ENCODE assay signal across 8 cellular contexts in the genomic region with DNA sequence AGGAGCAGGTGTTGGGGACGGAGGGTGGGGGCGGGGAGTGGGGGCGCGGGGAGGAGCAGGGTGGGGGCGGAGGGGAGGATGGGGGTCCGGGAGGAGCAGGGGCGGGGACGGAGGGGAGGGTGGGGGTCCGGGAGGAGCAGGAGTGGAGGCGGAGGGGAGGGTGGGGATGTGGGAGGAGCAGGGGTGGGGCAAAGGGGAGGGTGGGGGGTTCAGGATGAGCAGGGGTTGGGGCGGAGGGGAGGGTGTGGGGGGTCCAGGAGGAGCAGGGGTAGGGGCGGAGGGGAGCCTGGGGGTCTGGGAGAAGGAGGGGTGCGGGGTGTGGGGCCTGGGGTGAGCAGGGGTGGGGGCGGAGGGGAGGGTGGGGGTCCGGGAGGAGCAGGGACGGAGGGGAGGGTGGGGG. TPM values are rescaled to one million over a fixed set of nuclear protein-coding genes. Genes with fewer than 3 reads are reported as not detected.
DNase-seq lines count a peak whose midpoint lies in the region; ATAC-seq and TF ChIP-seq lines count a peak whose summit lies in the region.

No MANE protein-coding gene starts in this region.

- H3K27me3 ChIP-seq in RWPE2 (ENCODE audit: insufficient read depth, poor library complexity, severe bottlenecking), result no peaks in the 10 kb centered on the region

- H3K9me3 ChIP-seq in RWPE2 (ENCODE audit: severe bottlenecking), result no peaks in the 10 kb centered on the region

- H3K4me3 ChIP-seq in RWPE2 (ENCODE audit: severe bottlenecking) (no peak overlapping the region), fibroblast of pulmonary artery (replicated peaks; ENCODE audit: low read depth, low read length) (no peak overlapping the region)

- H3K36me3 ChIP-seq in RWPE2 (ENCODE audit: low read depth), result no peaks in the 10 kb centered on the region

- peaks cover 12% of the 10 kb centered on the region for H3K4me1 ChIP-seq in RWPE2 (ENCODE audit: insufficient read depth, poor library complexity, severe bottlenecking)

- peak overlapping the region; percentile 33 for H3K27ac ChIP-seq in RWPE2 (ENCODE audit: poor library complexity, severe bottlenecking)

- DNase-seq in activated CD8-positive, alpha-beta memory T cell treated with anti-CD3 and anti-CD28 coated beads, Interleukin-2, amount 50 U/mL, for 4 hours, result peak; percentile 51
- no peak for DNase-seq in activated CD8-positive, alpha-beta memory T cell treated with anti-CD3 and anti-CD28 coated beads for 24 hours
- DNase-seq in RWPE2 (ENCODE audit: low spot score) (no peak), fibroblast of pulmonary artery (ENCODE audit: low read depth) (peak; percentile 54), HT-29 (ENCODE audit: low spot score) (no peak), anterior cingulate cortex (lab: John Stamatoyannopoulos, UW) (no peak)
- DNase-seq in stimulated activated naive CD4-positive, alpha-beta T cell treated with Interleukin-2 at 50 U/mL for 16 hours (lab: John Stamatoyannopoulos, UW), result peak; percentile 62

- TF ChIP-seq CTCF in RWPE2 (IDR thresholded peaks at IDR 0.05; ENCODE audit: poor library complexity, severe bottlenecking) (no peak), fibroblast of pulmonary artery (IDR thresholded peaks at IDR 0.05; ENCODE audit: low read length, missing control alignments) (no peak)

- ATAC-seq in RWPE2 (ENCODE audit: low read depth), result no peak
- no peak for ATAC-seq in GM21717 (IDR thresholded peaks at IDR 0.05; ENCODE audit: unreplicated experiment)

RNA-seq across cellular contexts. Expression of a gene that starts 17.1 kb away (rescaled TPM):
- total RNA-seq in HT-29 (2014; rRNA removed; shearing (Covaris generic)), result 70.4 and 75.0 TPM in 2 replicates

RNA-seq across cellular contexts. Expression of a gene that starts 17.3 kb away (rescaled TPM):
- 17.9 and 27.1 TPM in 2 replicates for total RNA-seq in HT-29 (2014; rRNA removed; shearing (Covaris generic))

RNA-seq across cellular contexts. Expression of a gene that starts 25.0 kb away (rescaled TPM):
- 161 and 183 TPM in 2 replicates for total RNA-seq in HT-29 (2014; rRNA removed; shearing (Covaris generic))

Comparison
In these comparisons a context has a peak if more than half of its experiments do, and no peak if none do; other contexts are left out.
1. DNase-seq: peak in activated CD8-positive, alpha-beta memory T cell treated with anti-CD3 and anti-CD28 coated beads, Interleukin-2, amount 50 U/mL, for 4 hours (single experiment), fibroblast of pulmonary artery (single experiment) and stimulated activated naive CD4-positive, alpha-beta T cell treated with Interleukin-2 at 50 U/mL for 16 hours (single experiment); none in activated CD8-positive, alpha-beta memory T cell treated with anti-CD3 and anti-CD28 coated beads for 24 hours (single experiment), RWPE2 (single experiment), HT-29 (single experiment) and anterior cingulate cortex (0 of 58).